Comparison of ENCODE assay signal across 8 cellular contexts in the genomic region with DNA sequence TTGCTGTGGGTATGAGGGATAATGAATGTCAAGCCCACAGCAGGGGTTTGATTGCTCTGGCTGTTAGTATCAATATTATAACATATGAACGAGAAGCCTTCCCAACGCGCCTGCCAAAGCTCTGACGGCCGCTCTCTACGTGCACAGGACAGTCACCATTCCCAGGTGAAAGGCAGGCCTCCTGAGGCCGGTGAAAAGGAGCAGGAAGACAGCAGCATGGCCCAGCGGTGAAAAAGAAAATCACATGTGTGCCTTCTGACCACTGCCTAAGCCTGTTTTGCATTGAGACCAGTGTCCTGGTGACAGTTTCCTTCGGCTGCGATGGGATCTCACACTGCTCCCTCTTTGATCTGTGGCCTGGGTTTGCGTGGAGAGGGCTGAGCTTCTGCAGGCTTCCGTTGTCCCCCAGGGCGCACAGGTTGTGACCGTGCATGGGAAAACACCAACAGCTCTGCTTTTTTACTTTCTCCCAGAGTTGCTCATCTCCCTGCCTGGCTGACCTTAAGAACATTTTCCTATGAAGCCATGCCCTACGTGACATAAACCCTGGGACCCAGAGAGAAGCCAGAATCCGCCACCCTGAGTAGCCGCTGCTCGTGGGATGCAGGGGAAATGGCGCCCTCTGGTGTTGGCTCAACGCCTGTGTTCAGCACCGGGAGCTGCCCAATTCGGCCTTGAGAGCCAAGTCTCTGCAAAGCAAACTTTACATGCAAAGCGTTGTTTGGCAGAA.
DNase-seq lines count a peak whose midpoint lies in the region; ATAC-seq and TF ChIP-seq lines count a peak whose summit lies in the region.

No MANE protein-coding gene starts in this region.

- in situ Hi-C loops in T47D (cut with HindIII; ENCODE audit: low pct_unique_long_range_greater_than_20kb, low sequenced_read_pairs), result no loop called here

- no peak overlapping the region for H3K27ac ChIP-seq in left lung

- peaks cover 0 to 21% of the 10 kb centered on the region in 2 donors for H3K27me3 ChIP-seq in left lung

- peaks cover 0 to 13% of the 10 kb centered on the region in 2 donors for H3K9me3 ChIP-seq in left lung

- no peak overlapping the region for H3K4me3 ChIP-seq in left lung

- no peak overlapping the region for H3K27ac Mint-ChIP-seq in T-cell

- ATAC-seq in T-cell (replicated peaks in 1 of 4) (no peak), left lung (peak; percentile 77), HG03354 (IDR thresholded peaks at IDR 0.05; ENCODE audit: poor library complexity, severe bottlenecking, unreplicated experiment) (no peak), HG03457 (IDR thresholded peaks at IDR 0.05; ENCODE audit: unreplicated experiment) (no peak)

- H3K36me3 ChIP-seq in left lung, result no peaks in the 10 kb centered on the region

- CTCF ChIA-PET in T-cell (lab: Charles Lee), result no interaction called here

- H3K4me1 Mint-ChIP-seq in T-cell, result no peaks in the 10 kb centered on the region

- POLR2A ChIA-PET in T-cell (lab: Charles Lee), result no interaction called here

- peaks cover 4 to 8% of the 10 kb centered on the region in 2 donors for H3K27me3 Mint-ChIP-seq in T-cell

- intact Hi-C loops in left lung (cut with DNase I), result no loop called here

- DNase-seq in ELF-1 (ENCODE audit: low read depth, low spot score), result peak; percentile 83
- peak in 28 of 34 experiments; percentile 1 to 53 (median 30) for DNase-seq in T-cell
- DNase-seq in T47D (ENCODE audit: low read depth in 1 of 2, low spot score in 1 of 2), result peak; percentile 33 to 60
- no peak for DNase-seq in left lung
- DNase-seq in stimulated activated CD8-positive, alpha-beta memory T cell treated with anti-CD3 and anti-CD28 coated beads, Interleukin-12 subunit alpha, Interleukin-12 subunit beta, amount 100 ng/mL, for 1 hour (ENCODE audit: low read depth), result peak; percentile 9

- H3K36me3 Mint-ChIP-seq in T-cell, result no peaks in the 10 kb centered on the region

- H3K4me1 ChIP-seq in left lung, result no peaks in the 10 kb centered on the region

- TF ChIP-seq CTCF in LNCAP (IDR thresholded peaks at IDR 0.05) (peak; percentile 84), left lung (IDR thresholded peaks at IDR 0.05) (peak; percentile 52 to 60)

- peaks cover 7 to 16% (median 9%) of the 10 kb centered on the region in 3 donors for H3K9me3 Mint-ChIP-seq in T-cell

- no peak overlapping the region for H3K4me3 Mint-ChIP-seq in T-cell

Comparison
In these comparisons a context has a peak if more than half of its experiments do, and no peak if none do; other contexts are left out.
1. DNase-seq: peak in ELF-1 (single experiment), T-cell (28 of 34), T47D (2 of 2) and stimulated activated CD8-positive, alpha-beta memory T cell treated with anti-CD3 and anti-CD28 coated beads, Interleukin-12 subunit alpha, Interleukin-12 subunit beta, amount 100 ng/mL, for 1 hour (single experiment); none in left lung (0 of 2).